ENCODE assay signal across 19 cellular contexts in genomic region chrY:6902116-6902515, GRCh38. TPM values are rescaled to one million over a fixed set of nuclear protein-coding genes. Genes with fewer than 3 reads are reported as not detected.
"Had no signal": no experiment of that assay in that cellular context is flagged by ENCODE, and none has a peak within 500 bp of the region (broad histone marks: within the 10 kb centered on the region; RNA-seq: fewer than 3 reads in every experiment).

No MANE protein-coding gene starts in this region.

RNA-seq across cellular contexts. Expression of gene TBL1Y, which starts 8.4 kb away (rescaled TPM):
- total RNA-seq: activated naive CD4-positive, alpha-beta T cell treated with anti-CD3 and anti-CD28 coated beads for 36 hours; activated naive CD4-positive, alpha-beta T cell treated with anti-CD3 and anti-CD28 coated beads, Interleukin-2, amount 50 U/mL, for 72 hours; activated naive CD8-positive, alpha-beta T cell treated with anti-CD3 and anti-CD28 coated beads for 36 hours; activated T-cell treated with anti-CD3 and anti-CD28 coated beads, Interleukin-2, amount 50 U/mL, for 4 hours; activated T-cell treated with anti-CD3 and anti-CD28 coated beads, Interleukin-2, amount 50 U/mL, for 72 hours; activated T-helper 1 cell treated with anti-CD3 and anti-CD28 coated beads, Interleukin-12 subunit alpha, Interleukin-12 subunit beta, Interleukin-2, Interleukin-4 antibody, amounts not matched to agents 30 ng/mL and 10 ng/mL and 1 ng/mL, durations not matched to agents 14 hours and 24 hours and 36 hours; activated T-helper 17 cell treated with anti-CD3 and anti-CD28 coated beads, Interleukin-2, amount 50 U/mL, for 72 hours; activated T-helper 2 cell treated with anti-CD3 and anti-CD28 coated beads, Interferon-gamma antibody, Interleukin-2, Interleukin-4, amounts not matched to agents 10 μg/mL and 5 μg/mL and 100 μg/mL, durations not matched to agents 14 hours and 24 hours and 36 hours; adrenal gland; aorta; ascending aorta; body of pancreas; cardiac muscle cell; cardiac septum; cerebellum had no signal
- polyA plus RNA-seq: aorta, cardiac muscle cell had no signal

RNA-seq across cellular contexts. Expression of gene AMELY, which starts 9.4 kb away (rescaled TPM):
- total RNA-seq: activated naive CD4-positive, alpha-beta T cell treated with anti-CD3 and anti-CD28 coated beads for 36 hours; activated naive CD4-positive, alpha-beta T cell treated with anti-CD3 and anti-CD28 coated beads, Interleukin-2, amount 50 U/mL, for 72 hours; activated naive CD8-positive, alpha-beta T cell treated with anti-CD3 and anti-CD28 coated beads for 36 hours; activated naive CD8-positive, alpha-beta T cell treated with anti-CD3 and anti-CD28 coated beads, Interleukin-2, amount 10 ng/mL, durations not matched to agents 7 days and 5 days; activated T-cell treated with anti-CD3 and anti-CD28 coated beads, Interleukin-2, amount 50 U/mL, for 4 hours; activated T-cell treated with anti-CD3 and anti-CD28 coated beads, Interleukin-2, amount 50 U/mL, for 72 hours; activated T-helper 1 cell treated with anti-CD3 and anti-CD28 coated beads, Interleukin-12 subunit alpha, Interleukin-12 subunit beta, Interleukin-2, Interleukin-4 antibody, amounts not matched to agents 30 ng/mL and 10 ng/mL and 1 ng/mL, durations not matched to agents 14 hours and 24 hours and 36 hours; activated T-helper 17 cell treated with anti-CD3 and anti-CD28 coated beads, Interleukin-2, amount 50 U/mL, for 72 hours; activated T-helper 2 cell treated with anti-CD3 and anti-CD28 coated beads, Interferon-gamma antibody, Interleukin-2, Interleukin-4, amounts not matched to agents 10 μg/mL and 5 μg/mL and 100 μg/mL, durations not matched to agents 14 hours and 24 hours and 36 hours; adrenal gland; aorta; ascending aorta; astrocyte; body of pancreas; breast epithelium; cardiac muscle cell; cardiac septum; cerebellum had no signal
- polyA plus RNA-seq: adipose tissue, adrenal gland, aorta, cardiac muscle cell had no signal
